8 cellular contexts compared by ENCODE assay signal in the genomic region with DNA sequence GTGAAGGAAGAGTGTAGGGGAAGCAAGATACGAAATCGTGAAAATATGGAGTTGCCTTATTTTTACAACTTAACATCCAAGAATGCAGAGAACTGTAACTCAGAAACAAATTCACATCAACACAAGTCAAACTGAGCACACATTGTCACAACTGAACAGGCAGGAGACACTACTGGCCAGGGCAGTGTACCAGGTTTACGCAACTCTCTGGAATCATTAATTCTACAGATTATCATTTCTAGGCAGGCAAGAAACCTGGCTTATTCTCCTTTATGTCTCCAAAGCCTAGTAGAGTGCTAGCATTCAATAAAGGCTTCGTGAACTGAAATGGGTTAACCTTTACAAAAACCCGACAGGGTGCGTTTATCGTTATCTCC. TPM values are rescaled to one million over a fixed set of nuclear protein-coding genes. Genes with fewer than 3 reads are reported as not detected.
DNase-seq lines count a peak whose midpoint lies in the region; ATAC-seq and TF ChIP-seq lines count a peak whose summit lies in the region.

No MANE protein-coding gene starts in this region.

- peaks cover 67% of the 10 kb centered on the region for H3K4me1 Mint-ChIP-seq in stimulated activated naive CD8-positive, alpha-beta T cell treated with anti-CD3 and anti-CD28 coated beads, Interleukin-15, Interleukin-2, amounts not matched to agents 100 ng/mL and 50 ng/mL, for 24 hours (ENCODE audit: low read depth)

- peak overlapping the region; percentile 99 for H3K4me3 Mint-ChIP-seq in stimulated activated naive CD8-positive, alpha-beta T cell treated with anti-CD3 and anti-CD28 coated beads, Interleukin-15, Interleukin-2, amounts not matched to agents 100 ng/mL and 50 ng/mL, for 24 hours

- ATAC-seq in stimulated activated naive CD8-positive, alpha-beta T cell treated with anti-CD3 and anti-CD28 coated beads, Interleukin-15, Interleukin-2, amounts not matched to agents 100 U/mL and 50 U/mL, for 24 hours, result no peak
- ATAC-seq in HG02759 (IDR thresholded peaks at IDR 0.05; ENCODE audit: unreplicated experiment), result no peak

- H3K36me3 Mint-ChIP-seq in stimulated activated naive CD8-positive, alpha-beta T cell treated with anti-CD3 and anti-CD28 coated beads, Interleukin-15, Interleukin-2, amounts not matched to agents 100 ng/mL and 50 ng/mL, for 24 hours (ENCODE audit: low read depth), result peaks cover 28% of the 10 kb centered on the region

- H3K27ac ChIP-seq in angular gyrus (ENCODE audit: low read depth, low read length), result peak overlapping the region; percentile 78
- H3K27ac ChIP-seq in stomach, result peak overlapping the region; percentile 97 to 99 (median 98)

- H3K27me3 ChIP-seq in stomach, result no peaks in the 10 kb centered on the region

- no peaks in the 10 kb centered on the region for H3K9me3 Mint-ChIP-seq in stimulated activated naive CD8-positive, alpha-beta T cell treated with anti-CD3 and anti-CD28 coated beads, Interleukin-15, Interleukin-2, amounts not matched to agents 100 ng/mL and 50 ng/mL, for 24 hours

- intact Hi-C loops in stomach (cut with DNase I; ENCODE audit: low total_unique reads), result no loop called here

- 1 to 6% (median 4%) methylated on average over 7 of the region's 7 CpGs for WGBS in stomach, 5 donors

- H3K36me3 ChIP-seq in stomach, result peaks cover 11 to 46% (median 43%) of the 10 kb centered on the region in 4 donors

- peak overlapping the region; percentile 98 for H3K27ac Mint-ChIP-seq in stimulated activated naive CD8-positive, alpha-beta T cell treated with anti-CD3 and anti-CD28 coated beads, Interleukin-15, Interleukin-2, amounts not matched to agents 100 ng/mL and 50 ng/mL, for 24 hours

- no peak for TF ChIP-seq EP300 in stomach (IDR thresholded peaks at IDR 0.05)

- H3K27me3 Mint-ChIP-seq in stimulated activated naive CD8-positive, alpha-beta T cell treated with anti-CD3 and anti-CD28 coated beads, Interleukin-15, Interleukin-2, amounts not matched to agents 100 ng/mL and 50 ng/mL, for 24 hours, result no peaks in the 10 kb centered on the region

- peak overlapping the region; percentile 86 to 99 (median 94) for H3K4me3 ChIP-seq in stomach

- TF ChIP-seq POLR2A in stomach (IDR thresholded peaks at IDR 0.05), result no peak

- peaks cover 38 to 75% (median 62%) of the 10 kb centered on the region in 4 donors for H3K4me1 ChIP-seq in stomach

- DNase-seq in stimulated activated naive CD8-positive, alpha-beta T cell treated with anti-CD3 and anti-CD28 coated beads, Interleukin-15, Interleukin-2, amounts not matched to agents 100 U/mL and 50 U/mL, for 24 hours, result no peak
- DNase-seq in inferior parietal cortex (ENCODE audit: extremely low spot score) (peak; percentile 23), stomach (no peak), SW 1271 (lab: John Stamatoyannopoulos, UW) (no peak), NCI-H1417 treated with DMSO at 0.1 percent for 48 hours (lab: John Stamatoyannopoulos, UW) (no peak)

- H3K9me3 ChIP-seq in stomach, result no peaks in the 10 kb centered on the region

- TF ChIP-seq CTCF in stomach (IDR thresholded peaks at IDR 0.05), result no peak

RNA-seq across cellular contexts. Expression of gene COA5, which starts 0.6 kb away (rescaled TPM):
- 10 to 100 TPM in 4 of 5 donors, 1 to 10 TPM in 1; 1.2 to 60.6 (median 36.5) TPM for total RNA-seq in stomach
- 10 to 100 TPM; 28.9 to 46.7 (median 32.7) TPM for polyA plus RNA-seq in stomach

RNA-seq across cellular contexts. Expression of gene UNC50, which starts 0.7 kb away (rescaled TPM):
- 10 to 100 TPM; 10.3 to 71.4 (median 41.3) TPM for total RNA-seq in stomach
- polyA plus RNA-seq in stomach, result 10 to 100 TPM; 16.6 to 34.5 (median 20.7) TPM
